Comparison of ENCODE assay signal across 8 cellular contexts in genomic region chr2:127591221-127591923, GRCh38. TPM values are rescaled to one million over a fixed set of nuclear protein-coding genes. Genes with fewer than 3 reads are reported as not detected.
DNase-seq lines count a peak whose midpoint lies in the region; ATAC-seq lines count a peak whose summit lies in the region.

No MANE protein-coding gene starts in this region.

- DNase-seq in NCI-H1436 (lab: John Stamatoyannopoulos, UW) (peak; percentile 39), NCI-H1436 treated with DMSO at 0.1 percent for 48 hours (lab: John Stamatoyannopoulos, UW) (no peak), NCI-H460 (ENCODE audit: extremely low read depth, low read depth) (peak; percentile 45), epidermal melanocyte (ENCODE audit: insufficient read length, low spot score) (peak; percentile 93), mucosa of gallbladder (ENCODE audit: low spot score) (peak; percentile 26)
- peak; percentile 15 to 35 (median 21) for DNase-seq in activated CD8-positive, alpha-beta memory T cell treated with anti-CD3 and anti-CD28 coated beads for 48 hours (ENCODE audit: low read depth in 2 of 3, low spot score in 2 of 3)
- peak; percentile 6 to 38 for DNase-seq in stimulated activated CD8-positive, alpha-beta memory T cell treated with anti-CD3 and anti-CD28 coated beads, Interleukin-7, amount 100 ng/mL, for 1 hour (ENCODE audit: low read depth in 2 of 2)

- ATAC-seq in HG02759 (IDR thresholded peaks at IDR 0.05; ENCODE audit: unreplicated experiment): peak; percentile 86

RNA-seq across cellular contexts. Expression of gene GPR17, which starts 54.6 kb away (rescaled TPM):
- total RNA-seq in NCI-H460 (2014; rRNA removed; shearing (Covaris generic)): not detected in 2 replicates
- not detected in 2 replicates for polyA plus RNA-seq in NCI-H460 (2014; cell fraction: nucleus; rRNA removed)
- 0.17 TPM for total RNA-seq in mucosa of gallbladder

RNA-seq across cellular contexts. Expression of gene MYO7B, which starts 55.9 kb away (rescaled TPM):
- not detected in 2 replicates for total RNA-seq in NCI-H460 (2014; rRNA removed; shearing (Covaris generic))
- not detected in 2 replicates for polyA plus RNA-seq in NCI-H460 (2014; cell fraction: nucleus; rRNA removed)
- 125 TPM for total RNA-seq in mucosa of gallbladder

Comparison
In these comparisons a context has a peak if more than half of its experiments do, and no peak if none do; other contexts are left out.
1. RNA of gene MYO7B, which starts 55.9 kb away (total RNA-seq): 125 TPM in mucosa of gallbladder (single experiment); not detected in NCI-H460; every median in the first group is over 100 times any median in the second.